28 cellular contexts compared by ENCODE assay signal in genomic region chr7:86937499-86937898, GRCh38.
"Had no signal": no experiment of that assay in that cellular context is flagged by ENCODE, and none has a peak within 500 bp of the region (broad histone marks: within the 10 kb centered on the region; RNA-seq: fewer than 3 reads in every experiment).

No MANE protein-coding gene starts in this region.

- DNase-seq: activated B cell treated with CpG ODN at 0.5 μM for 24 hours; activated CD4-positive, alpha-beta memory T cell treated with anti-CD3 and anti-CD28 coated beads, Interleukin-2, amount 10 ng/mL, durations not matched to agents 7 days and 5 days; activated CD4-positive, alpha-beta T cell treated with anti-CD3 and anti-CD28 coated beads for 1 hour; activated CD4-positive, alpha-beta T cell treated with anti-CD3 and anti-CD28 coated beads, Interleukin-2, amount 10 ng/mL, durations not matched to agents 7 days and 5 days; activated gamma-delta T cell treated with Interleukin-2 at 50 U/mL for 16 hours; activated naive CD4-positive, alpha-beta T cell treated with anti-CD3 and anti-CD28 coated beads, Interleukin-2, amount 10 ng/mL, durations not matched to agents 7 days and 5 days; activated naive CD8-positive, alpha-beta T cell treated with anti-CD3 and anti-CD28 coated beads, Interleukin-2, amount 10 ng/mL, durations not matched to agents 7 days and 5 days; activated T-cell treated with anti-CD3 and anti-CD28 coated beads for 4 hours; activated T-cell treated with anti-CD3 and anti-CD28 coated beads, Interleukin-2, amount 50 U/mL, for 48 hours; amniotic stem cell; body of pancreas; NCI-H1092; NCI-H1417; NCI-H1930; NCI-H2107; NCI-H2171 treated with DMSO at 0.1 percent for 48 hours; NCI-H226; NCI-H526; SHP77; T-cell; T-helper 2 cell; T1000 had no signal

- FAIRE-seq: bronchial epithelial cell, RCC 7860, TTC549 had no signal

- H3K27ac ChIP-seq: ascending aorta, body of pancreas, KMS-11, SJSA1 had no signal

- H3K4me3 ChIP-seq: ascending aorta, body of pancreas, SJSA1 had no signal

- H3K36me3 ChIP-seq: ascending aorta, SJSA1 had no signal

- H3K27me3 ChIP-seq: ascending aorta, body of pancreas, SJSA1 had no signal

- H3K9me3 ChIP-seq: ascending aorta, body of pancreas, SJSA1 had no signal

- H3K4me2 ChIP-seq: KMS-11 had no signal

- H3K4me1 ChIP-seq: ascending aorta, body of pancreas had no signal
